Comparison of ENCODE assay signal across 8 cellular contexts in the genomic region with DNA sequence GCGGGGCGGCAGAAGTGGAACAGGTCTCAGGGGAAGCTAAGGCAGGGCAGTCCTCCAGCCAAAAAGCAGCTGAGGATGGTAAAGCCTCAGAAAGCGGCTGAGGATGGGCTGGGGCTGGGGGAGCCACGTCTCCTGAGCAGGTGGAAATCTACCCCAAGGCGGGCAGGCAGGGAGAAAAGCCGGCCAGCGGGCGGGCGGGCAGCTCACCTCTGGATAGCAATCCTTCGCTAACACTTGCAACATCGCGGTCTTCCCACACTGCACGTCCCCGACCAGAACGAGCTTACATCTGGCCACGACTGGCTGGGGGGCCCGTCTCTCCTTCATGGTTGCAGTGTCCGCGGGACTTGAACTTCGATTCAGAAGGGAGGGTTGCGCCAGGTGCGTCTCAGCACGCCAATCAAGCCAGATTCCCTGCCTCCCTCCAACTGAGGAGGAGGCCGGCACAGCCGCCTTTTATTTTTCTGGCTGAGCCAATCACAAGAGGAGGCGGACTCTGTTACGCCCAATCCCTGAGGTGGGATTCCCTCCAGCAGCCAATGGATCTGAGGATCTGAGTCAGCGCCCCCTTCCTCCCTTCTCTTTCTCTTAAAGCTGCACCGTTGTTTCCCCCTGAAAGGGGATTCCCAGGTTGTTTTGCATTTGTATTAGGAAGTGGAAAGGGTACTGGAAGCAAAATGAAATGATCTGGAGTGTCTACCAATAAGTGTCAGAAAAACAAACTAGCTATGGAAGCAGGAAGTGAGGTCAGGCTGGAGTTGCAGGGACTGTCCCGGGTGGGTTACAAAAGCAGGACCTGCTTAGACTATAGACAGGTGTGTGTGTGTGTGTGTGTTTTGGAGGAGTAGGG. TPM values are rescaled to one million over a fixed set of nuclear protein-coding genes. Genes with fewer than 3 reads are reported as not detected.
A peak's percentile ranks its signal among the peaks of the same experiment; 100 is the strongest.
DNase-seq lines count a peak whose midpoint lies in the region; ATAC-seq and TF ChIP-seq lines count a peak whose summit lies in the region.

A gene (minus strand): TSS at position 430 of the 850 bp plus-strand sequence. CDS start 103 bp downstream, at position 327.

- H3F3A ChIP-seq in PC-9 (ENCODE audit: insufficient read depth, low read depth), result 0 out of 2 replicates have a peak, but pooled peaks cover 5% of the 10 kb centered on the region

- peaks cover 31% of the 10 kb centered on the region for H3K4me1 Mint-ChIP-seq in activated T-cell treated with anti-CD3 and anti-CD28 coated beads, Interleukin-2, amount 50 U/mL, for 72 hours (ENCODE audit: low read depth)

- H3K4me1 ChIP-seq in PC-9 (replicated peaks; ENCODE audit: insufficient read depth), result peaks cover 20% of the 10 kb centered on the region
- peaks cover 4 to 17% (median 16%) of the 10 kb centered on the region in 4 donors for H3K4me1 ChIP-seq in esophagus muscularis mucosa
- peaks cover 10% of the 10 kb centered on the region for H3K4me1 ChIP-seq in muscle layer of colon (ENCODE audit: insufficient read depth, low read length)

- peak within 1 kb of the TSS; percentile 79 for H3K27ac Mint-ChIP-seq in activated T-cell treated with anti-CD3 and anti-CD28 coated beads, Interleukin-2, amount 50 U/mL, for 72 hours

- BruUV-seq in PC-9 (replicated peaks; lab: Mats Ljungman, UMichigan), result TSS peak; percentile 55

- H4K20me1 ChIP-seq in PC-9 (ENCODE audit: insufficient read depth), result no peaks in the 10 kb centered on the region

- no peaks in the 10 kb centered on the region for H3K9me3 ChIP-seq in PC-9 (ENCODE audit: insufficient read depth, low read depth)
- no peaks in the 10 kb centered on the region for H3K9me3 ChIP-seq in esophagus muscularis mucosa
- H3K9me3 ChIP-seq in muscle layer of colon (ENCODE audit: low read length), result no peaks in the 10 kb centered on the region

- CTCF ChIA-PET in PC-9 (lab: Charles Lee), result interaction anchor here (0.6 to 2.4 kb wide), 3 partner anchors 12 to 255 kb away, joined by 3 to 10 read pairs (median 9); no protein-coding TSS in a partner anchor

- POLR2A ChIA-PET in PC-9 (lab: Charles Lee; ENCODE audit: unreplicated experiment), result interaction anchor here (0.5 to 0.7 kb wide), 8 partner anchors 16 to 648 kb away, joined by 3 to 15 read pairs (median 4); a partner anchor contains a TSS

- peak; percentile 86 for ATAC-seq in GM21717 (IDR thresholded peaks at IDR 0.05; ENCODE audit: unreplicated experiment)
- peak; percentile 93 for ATAC-seq in activated T-cell treated with anti-CD3 and anti-CD28 coated beads, Interleukin-2, amount 50 U/mL, for 72 hours (replicated peaks in 1 of 2)

- 0 out of 2 replicates have a peak, but pooled peaks cover 4% of the 10 kb centered on the region for H3K27me3 ChIP-seq in PC-9 (ENCODE audit: insufficient read depth, low read depth)
- peaks cover 0 to 39% (median 2%) of the 10 kb centered on the region in 4 donors for H3K27me3 ChIP-seq in esophagus muscularis mucosa
- H3K27me3 ChIP-seq in muscle layer of colon (ENCODE audit: control insufficient read depth in 1 of 2, insufficient read depth in 2 of 2, low read length in 2 of 2), result peaks cover 0 to 10% of the 10 kb centered on the region in 2 donors

- H3K4me2 ChIP-seq in PC-9, result peak within 1 kb of the TSS; percentile 89

- H3K4me3 ChIP-seq in Jurkat, Clone E6-1 (ENCODE audit: low read length), result peak within 1 kb of the TSS; percentile 67
- H3K4me3 ChIP-seq in PC-9 (peak within 1 kb of the TSS; percentile 56), esophagus muscularis mucosa (peak within 1 kb of the TSS; percentile 60 to 75 (median 66)), muscle layer of colon (ENCODE audit: low read depth in 1 of 2, low read length in 2 of 2) (peak within 1 kb of the TSS; percentile 63 to 80)

- TF ChIP-seq CTCF in PC-9 (conservative IDR thresholded peaks at IDR 0.05), result no peak
- TF ChIP-seq CTCF in esophagus muscularis mucosa (IDR thresholded peaks at IDR 0.05), result no peak

- no peaks in the 10 kb centered on the region for H3K79me2 ChIP-seq in PC-9 (ENCODE audit: low read depth)

- peak within 1 kb of the TSS; percentile 20 for H3K9ac ChIP-seq in muscle layer of colon (ENCODE audit: low read length)

- no peaks in the 10 kb centered on the region for H3K9me3 Mint-ChIP-seq in activated T-cell treated with anti-CD3 and anti-CD28 coated beads, Interleukin-2, amount 50 U/mL, for 72 hours

- DNase-seq in DMS53 treated with DMSO at 0.1 percent for 48 hours (lab: John Stamatoyannopoulos, UW; ENCODE audit: unreplicated experiment) (peak; percentile 91), PC-9 (peak; percentile 83 to 87), esophagus muscularis mucosa (ENCODE audit: extremely low spot score) (peak; percentile 98)
- DNase-seq in Jurkat, Clone E6-1 (ENCODE audit: low read depth, low spot score), result peak; percentile 95
- peak; percentile 85 to 91 for DNase-seq in activated T-cell treated with anti-CD3 and anti-CD28 coated beads, Interleukin-2, amount 50 U/mL, for 72 hours
- peak; percentile 64 for DNase-seq in stimulated activated CD8-positive, alpha-beta memory T cell treated with anti-CD3 and anti-CD28 coated beads, Interleukin-7, amount 100 ng/mL, for 24 hours (ENCODE audit: low read depth)

- no peaks in the 10 kb centered on the region for H3K36me3 ChIP-seq in PC-9 (ENCODE audit: low read depth)
- peaks cover 0 to 3% (median 0%) of the 10 kb centered on the region in 4 donors for H3K36me3 ChIP-seq in esophagus muscularis mucosa
- no peaks in the 10 kb centered on the region for H3K36me3 ChIP-seq in muscle layer of colon (ENCODE audit: insufficient read depth, low read length)

- WGBS in esophagus muscularis mucosa, result 2% methylated on average over 9 of the region's 30 CpGs

- intact Hi-C loops in PC-9 (cut with micrococcal nuclease; ENCODE audit: unreplicated experiment) (loop anchor here (1.0 kb wide), 1 partner anchor 17 kb away; no protein-coding TSS in a partner anchor), esophagus muscularis mucosa (cut with DNase I) (no loop called here)

- peak within 1 kb of the TSS; percentile 79 for H2AFZ ChIP-seq in PC-9

- H3K27ac ChIP-seq in PC-9 (0 out of 2 replicates have a peak within 1 kb of the TSS, but pooled peaks have one; percentile 36), esophagus muscularis mucosa (replicated peaks in 1 of 4) (peak within 1 kb of the TSS in 3 of 4 donors; percentile 35 to 53 (median 36)), muscle layer of colon (ENCODE audit: low read depth, low read length) (no peak within 1 kb of the TSS)

- peak; percentile 69 for TF ChIP-seq POLR2A in esophagus muscularis mucosa (IDR thresholded peaks at IDR 0.05; ENCODE audit: low read depth)

- no peaks in the 10 kb centered on the region for H3K36me3 Mint-ChIP-seq in activated T-cell treated with anti-CD3 and anti-CD28 coated beads, Interleukin-2, amount 50 U/mL, for 72 hours (ENCODE audit: insufficient read depth in 2 of 2)

- no peak for TF ChIP-seq EP300 in esophagus muscularis mucosa (IDR thresholded peaks at IDR 0.05)

- peaks cover 37% of the 10 kb centered on the region for H3K27me3 Mint-ChIP-seq in activated T-cell treated with anti-CD3 and anti-CD28 coated beads, Interleukin-2, amount 50 U/mL, for 72 hours (ENCODE audit: low read depth)

- H3K4me3 Mint-ChIP-seq in activated T-cell treated with anti-CD3 and anti-CD28 coated beads, Interleukin-2, amount 50 U/mL, for 72 hours, result peak within 1 kb of the TSS; percentile 85 to 89

- H3K9me2 ChIP-seq in PC-9 (ENCODE audit: insufficient read depth), result no peaks in the 10 kb centered on the region

RNA-seq across cellular contexts. Expression of the gene that starts here (rescaled TPM):
- polyA plus RNA-seq in Jurkat, Clone E6-1 (2012; ENCODE audit: insufficient read depth, insufficient read length), result 4.1 TPM
- 2.7 and 4.0 TPM in 2 replicates for total RNA-seq in PC-9 (2021)
- 1 to 10 TPM; 4.5 to 5.5 TPM for total RNA-seq in activated T-cell treated with anti-CD3 and anti-CD28 coated beads, Interleukin-2, amount 50 U/mL, for 72 hours
- total RNA-seq in esophagus muscularis mucosa, result 1 to 10 TPM in 1 of 4 donors, under 1 TPM in 2, not detected in 1; 0.29 to 6.5 (median 0.32) TPM
